ENCODE assay signal across 8 cellular contexts in the genomic region with DNA sequence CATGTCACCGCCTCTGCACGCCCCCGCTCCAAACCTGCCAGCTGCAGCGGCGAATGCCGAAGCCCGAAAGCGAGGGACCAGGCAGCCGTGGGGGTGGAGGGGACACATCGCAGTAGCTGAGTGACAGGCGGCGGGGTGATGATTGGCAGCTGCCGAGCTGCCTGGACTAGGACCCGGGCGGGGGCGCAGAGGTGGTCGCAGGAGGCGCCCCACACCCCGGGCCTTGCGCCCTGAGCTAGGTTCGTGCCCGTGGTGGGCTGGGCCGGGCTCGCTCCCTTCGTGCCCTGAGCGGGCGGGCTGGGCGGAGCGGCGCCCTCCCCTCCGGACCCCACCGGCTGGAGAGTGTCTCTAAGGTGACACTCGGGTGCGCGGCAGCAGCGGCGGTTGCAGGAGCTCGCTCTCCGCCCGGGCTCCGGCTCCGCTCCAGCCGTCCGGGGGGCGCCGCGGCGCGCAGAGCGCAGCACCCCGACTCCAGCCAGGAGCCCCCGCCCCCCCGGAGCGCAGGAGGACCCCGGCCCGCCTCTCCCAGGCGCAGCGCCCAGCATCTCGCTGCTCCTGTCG. TPM values are rescaled to one million over a fixed set of nuclear protein-coding genes. Genes with fewer than 3 reads are reported as not detected.
DNase-seq lines count a peak whose midpoint lies in the region; ATAC-seq and TF ChIP-seq lines count a peak whose summit lies in the region.

No MANE protein-coding gene starts in this region.

- no peaks in the 10 kb centered on the region for H3K9me3 Mint-ChIP-seq in endodermal cell

- H3K27ac Mint-ChIP-seq in endodermal cell = no peak overlapping the region

- peak overlapping the region; percentile 50 for H3K4me3 Mint-ChIP-seq in endodermal cell

- DNase-seq in activated CD4-positive, alpha-beta T cell treated with anti-CD3 and anti-CD28 coated beads for 1 hour = peak; percentile 45
- DNase-seq in endodermal cell (peak; percentile 81), NCI-H2196 (lab: John Stamatoyannopoulos, UW; ENCODE audit: unreplicated experiment) (no peak), adrenal gland (no peak), dermis blood vessel endothelial cell (no peak)

- H3K4me3 ChIP-seq in endodermal cell (ENCODE audit: low read length) = peak overlapping the region; percentile 66
- H3K4me3 ChIP-seq in neutrophil (ENCODE audit: low read depth in 1 of 2, low read length in 1 of 2) = peak overlapping the region; percentile 42 to 64
- peak overlapping the region in 2 of 4 donors; percentile 17 to 57 for H3K4me3 ChIP-seq in adrenal gland

- WGBS in endodermal cell (ENCODE audit: insufficient coverage in 1 of 2, insufficient read length in 1 of 2), 2 experiments = 2% methylated on average over 39 to 60 of the region's 60 CpGs
- 1 to 3% (median 2%) methylated on average over 12 to 60 of the region's 60 CpGs for WGBS in adrenal gland, 4 donors

- H3K4me1 ChIP-seq in ES-I3 (ENCODE audit: insufficient read depth, low read length) (peaks cover 37% of the 10 kb centered on the region), endodermal cell (ENCODE audit: control insufficient read depth, insufficient read depth, low read length) (peaks cover 6% of the 10 kb centered on the region), neutrophil (ENCODE audit: control insufficient read depth in 1 of 2, insufficient read depth in 1 of 2, low read depth in 1 of 2, low read length in 1 of 2) (peaks cover 63 to 77% of the 10 kb centered on the region in 2 experiments), adrenal gland (replicated peaks in 1 of 2) (peaks cover 0 to 15% of the 10 kb centered on the region in 2 donors)

- no peak for ATAC-seq in GM18909 (IDR thresholded peaks at IDR 0.05; ENCODE audit: poor library complexity, unreplicated experiment)

- no peak for TF ChIP-seq POLR2A in adrenal gland (IDR thresholded peaks at IDR 0.05)

- H3K9me3 ChIP-seq in ES-I3 (ENCODE audit: control insufficient read depth, insufficient read depth, low read length) (no peaks in the 10 kb centered on the region), endodermal cell (ENCODE audit: control insufficient read depth, low read length) (no peaks in the 10 kb centered on the region), neutrophil (no peaks in the 10 kb centered on the region), adrenal gland (replicated peaks in 1 of 3) (no peaks in the 10 kb centered on the region)

- TF ChIP-seq CTCF in endodermal cell (conservative IDR thresholded peaks at IDR 0.05) (no peak), neutrophil (IDR thresholded peaks at IDR 0.05) (no peak), adrenal gland (IDR thresholded peaks at IDR 0.05) (no peak)

- intact Hi-C loops in adrenal gland (cut with DNase I) = no loop called here

- H3K27ac ChIP-seq in endodermal cell (ENCODE audit: low read depth, low read length) (no peak overlapping the region), neutrophil (peak overlapping the region; percentile 2), adrenal gland (no peak overlapping the region)

- peaks cover 17% of the 10 kb centered on the region for H3K4me1 Mint-ChIP-seq in endodermal cell

- H3K36me3 Mint-ChIP-seq in endodermal cell (ENCODE audit: low read depth) = no peaks in the 10 kb centered on the region

- H3K36me3 ChIP-seq in ES-I3 (ENCODE audit: insufficient read depth, low read length) = no peaks in the 10 kb centered on the region
- no peaks in the 10 kb centered on the region for H3K36me3 ChIP-seq in endodermal cell (ENCODE audit: control insufficient read depth, insufficient read depth, low read length)
- H3K36me3 ChIP-seq in neutrophil = no peaks in the 10 kb centered on the region
- no peaks in the 10 kb centered on the region for H3K36me3 ChIP-seq in adrenal gland (replicated peaks in 1 of 2)

- H3K9ac ChIP-seq in ES-I3 (ENCODE audit: low read depth, low read length) = peak overlapping the region; percentile 63; the same call in 1 of the 2 replicates
- no peak overlapping the region for H3K9ac ChIP-seq in endodermal cell (ENCODE audit: extremely low read depth, low read length, poor library complexity, severe bottlenecking)

- peaks cover 73% of the 10 kb centered on the region for H3K27me3 ChIP-seq in endodermal cell (ENCODE audit: control insufficient read depth, insufficient read depth, low read length, poor library complexity, severe bottlenecking)
- H3K27me3 ChIP-seq in neutrophil = peaks cover 52% of the 10 kb centered on the region
- H3K27me3 ChIP-seq in adrenal gland = peaks cover 23% of the 10 kb centered on the region

- H3K27me3 Mint-ChIP-seq in endodermal cell (ENCODE audit: insufficient read depth) = peaks cover 84% of the 10 kb centered on the region

RNA-seq across cellular contexts. Expression of a gene that starts 14.6 kb away (rescaled TPM):
- 10 to 100 TPM; 49.6 to 57.3 TPM for total RNA-seq in endodermal cell
- 40.7 TPM for polyA plus RNA-seq in endodermal cell (2013, experiment 1 of 2)
- polyA plus RNA-seq in endodermal cell (2013, experiment 2 of 2) = 38.7 TPM
- total RNA-seq in adrenal gland = 10 to 100 TPM; 32.6 to 63.4 (median 44.0) TPM
- 100 to 1,000 TPM in 1 of 3 donors, 10 to 100 TPM in 2; 12.4 to 160 (median 57.0) TPM for polyA plus RNA-seq in adrenal gland
- 79.8 and 86.2 TPM in 2 replicates for total RNA-seq in dermis blood vessel endothelial cell

RNA-seq across cellular contexts. Expression of a gene that starts 48.8 kb away (rescaled TPM):
- total RNA-seq in endodermal cell = 1,000 to 10,000 TPM in 1 of 2 donors, 100 to 1,000 TPM in 1; 644 to 1,502 TPM
- polyA plus RNA-seq in endodermal cell (2013, experiment 1 of 2) = 1,103 TPM
- polyA plus RNA-seq in endodermal cell (2013, experiment 2 of 2) = 1,014 TPM
- 100 to 1,000 TPM in 6 of 8 donors, 10 to 100 TPM in 2; 73.4 to 358 (median 128) TPM for total RNA-seq in adrenal gland
- polyA plus RNA-seq in adrenal gland = 100 to 1,000 TPM in 1 of 3 donors, 10 to 100 TPM in 2; 88.8 to 128 (median 94.0) TPM
- 46.1 and 59.6 TPM in 2 replicates for total RNA-seq in dermis blood vessel endothelial cell

RNA-seq across cellular contexts. Expression of a gene that starts 55.2 kb away (rescaled TPM):
- total RNA-seq in endodermal cell = 1 to 10 TPM; 8.8 to 9.9 TPM
- 6.6 TPM for polyA plus RNA-seq in endodermal cell (2013, experiment 1 of 2)
- polyA plus RNA-seq in endodermal cell (2013, experiment 2 of 2) = 7.5 TPM
- total RNA-seq in adrenal gland = 10 to 100 TPM in 7 of 8 donors, 1 to 10 TPM in 1; 9.5 to 31.7 (median 18.7) TPM
- 10 to 100 TPM; 28.5 to 31.5 (median 29.0) TPM for polyA plus RNA-seq in adrenal gland
- 0.33 and 0.68 TPM in 2 replicates for total RNA-seq in dermis blood vessel endothelial cell

RNA-seq across cellular contexts. Expression of a gene that starts 58.9 kb away (rescaled TPM):
- total RNA-seq in endodermal cell = under 1 TPM in 1 of 2 donors, not detected in 1; 0.46 TPM
- 0.28 TPM for polyA plus RNA-seq in endodermal cell (2013, experiment 1 of 2)
- polyA plus RNA-seq in endodermal cell (2013, experiment 2 of 2) = 0.25 TPM
- under 1 TPM in 3 of 8 donors, not detected in 5; 0.14 to 0.81 (median 0.51) TPM for total RNA-seq in adrenal gland
- under 1 TPM in 2 of 3 donors, not detected in 1; 0.32 to 0.38 TPM for polyA plus RNA-seq in adrenal gland
- 0.09 and 0.17 TPM in 2 replicates for total RNA-seq in dermis blood vessel endothelial cell

Comparison
In these comparisons a context has a peak if more than half of its experiments do, and no peak if none do; other contexts are left out.
1. DNase-seq: peak in activated CD4-positive, alpha-beta T cell treated with anti-CD3 and anti-CD28 coated beads for 1 hour (single experiment) and endodermal cell (single experiment); none in NCI-H2196 (single experiment), adrenal gland (0 of 7) and dermis blood vessel endothelial cell (single experiment).